In the genomic region with DNA sequence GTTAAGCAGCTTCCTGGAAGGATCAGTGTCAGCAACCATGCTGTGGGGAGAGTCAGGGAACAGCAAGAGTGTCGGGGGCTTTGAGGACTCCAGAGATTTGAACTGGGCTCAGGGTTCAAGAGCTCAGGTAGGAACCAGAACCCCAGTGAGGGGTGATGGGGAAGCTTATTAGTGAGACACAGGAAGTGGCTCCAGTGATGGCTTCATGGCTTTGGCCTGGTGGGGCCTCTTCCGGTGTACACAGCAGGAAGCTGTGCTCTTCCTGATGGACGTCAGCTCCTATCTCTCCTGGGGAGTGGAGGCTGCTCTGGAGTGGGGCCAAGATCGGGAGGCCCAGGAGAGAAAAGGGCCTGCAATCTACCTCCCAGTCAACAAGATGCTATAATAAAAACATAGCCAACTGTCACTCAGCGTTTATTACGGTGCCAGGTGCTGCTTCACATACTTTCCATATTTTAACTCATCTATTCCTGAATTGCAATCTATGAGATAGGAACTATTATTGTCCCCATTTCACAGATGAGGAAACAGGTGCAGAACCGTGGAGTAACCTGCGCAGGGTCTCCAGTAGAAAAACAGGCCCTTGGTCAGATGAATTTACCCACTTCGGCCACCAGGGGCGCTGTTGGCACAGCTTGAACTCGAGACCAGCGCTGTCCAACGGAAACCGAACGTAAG, we compare ENCODE assay signal across 8 cellular contexts.
DNase-seq lines count a peak whose midpoint lies in the region; ATAC-seq and TF ChIP-seq lines count a peak whose summit lies in the region.

No MANE protein-coding gene starts in this region.

- no peak overlapping the region for H3K4me3 ChIP-seq in BE2C (ENCODE audit: low read depth, low read length)
- H3K4me3 ChIP-seq in NT2/D1 (ENCODE audit: insufficient read length, low read depth): no peak overlapping the region
- no peak overlapping the region for H3K4me3 ChIP-seq in neural cell (ENCODE audit: low read length)
- H3K4me3 ChIP-seq in tibial nerve: no peak overlapping the region

- no peaks in the 10 kb centered on the region for H3K36me3 ChIP-seq in BE2C
- H3K36me3 ChIP-seq in NT2/D1 (ENCODE audit: insufficient read depth, insufficient read length, low read length): no peaks in the 10 kb centered on the region
- H3K36me3 ChIP-seq in neural cell (ENCODE audit: insufficient read depth, low read length): no peaks in the 10 kb centered on the region
- no peaks in the 10 kb centered on the region for H3K36me3 ChIP-seq in tibial nerve

- H3K9me2 ChIP-seq in neural cell (ENCODE audit: insufficient read depth, low read length): no peaks in the 10 kb centered on the region

- TF ChIP-seq EP300 in neural cell (conservative IDR thresholded peaks at IDR 0.05; ENCODE audit: poor library complexity, severe bottlenecking): no peak
- TF ChIP-seq EP300 in tibial nerve (IDR thresholded peaks at IDR 0.05): no peak

- TF ChIP-seq CTCF in BE2C (IDR thresholded peaks at IDR 0.05; ENCODE audit: low read depth, low read length) (peak; percentile 94), neural cell (IDR thresholded peaks at IDR 0.05; ENCODE audit: poor library complexity, severe bottlenecking) (peak; percentile 73), tibial nerve (IDR thresholded peaks at IDR 0.05) (peak; percentile 80 to 88 (median 85))

- DNase-seq in BE2C: peak; percentile 75
- DNase-seq in NT2/D1 (ENCODE audit: low read depth, low spot score): peak; percentile 54
- DNase-seq in activated T-cell treated with anti-CD3 and anti-CD28 coated beads for 48 hours (ENCODE audit: low read depth): peak; percentile 55
- DNase-seq in fibroblast of gingiva (ENCODE audit: low read depth): peak; percentile 36
- peak; percentile 48 to 60 for DNase-seq in tibial nerve (ENCODE audit: low spot score in 2 of 2)

- WGBS in tibial nerve, 2 donors: 31 to 35% methylated on average over 15 of the region's 15 CpGs

- peak; percentile 69 for TF ChIP-seq RAD21 in neural cell (conservative IDR thresholded peaks at IDR 0.05)

- ATAC-seq in GM19351 (IDR thresholded peaks at IDR 0.05; ENCODE audit: unreplicated experiment): peak; percentile 76
- ATAC-seq in GM18519 (IDR thresholded peaks at IDR 0.05; ENCODE audit: low FRiP score, unreplicated experiment): no peak

- H3K79me2 ChIP-seq in neural cell (replicated peaks; ENCODE audit: insufficient read depth, low read length): no peaks in the 10 kb centered on the region

- H2AFZ ChIP-seq in neural cell (ENCODE audit: low read depth, low read length): no peak overlapping the region

- H3F3A ChIP-seq in neural cell (ENCODE audit: insufficient read depth, low read length, poor library complexity, severe bottlenecking): no peaks in the 10 kb centered on the region

- no peak overlapping the region for H3K27ac ChIP-seq in neural cell (ENCODE audit: low read length)
- H3K27ac ChIP-seq in tibial nerve: no peak overlapping the region

- H3K4me2 ChIP-seq in neural cell (ENCODE audit: low read length): no peak overlapping the region

- H3K9me3 ChIP-seq in BE2C (no peaks in the 10 kb centered on the region), NT2/D1 (ENCODE audit: insufficient read depth, low read length) (no peaks in the 10 kb centered on the region), neural cell (ENCODE audit: low read length) (no peaks in the 10 kb centered on the region), tibial nerve (no peaks in the 10 kb centered on the region)

- H4K20me1 ChIP-seq in neural cell (ENCODE audit: insufficient read depth): no peaks in the 10 kb centered on the region

- H3K4me1 ChIP-seq in BE2C (peaks cover 37% of the 10 kb centered on the region), NT2/D1 (ENCODE audit: insufficient read depth, insufficient read length) (peaks cover 8% of the 10 kb centered on the region), tibial nerve (peaks cover 0 to 12% (median 0%) of the 10 kb centered on the region in 4 donors)

- H3K27me3 ChIP-seq in BE2C: no peaks in the 10 kb centered on the region
- H3K27me3 ChIP-seq in NT2/D1 (ENCODE audit: insufficient read depth, insufficient read length): no peaks in the 10 kb centered on the region
- H3K27me3 ChIP-seq in neural cell (ENCODE audit: insufficient read depth, low read depth, low read length): no peaks in the 10 kb centered on the region
- H3K27me3 ChIP-seq in tibial nerve: peaks cover 0 to 36% of the 10 kb centered on the region in 2 donors

- H3K9ac ChIP-seq in NT2/D1 (ENCODE audit: insufficient read length, low read depth) (no peak overlapping the region), neural cell (ENCODE audit: low read length) (no peak overlapping the region)

- no peak for TF ChIP-seq POLR2A in tibial nerve (IDR thresholded peaks at IDR 0.05)

TF ChIP-seq in neural cell, 6 proteins besides CTCF, POLR2A, EP300 and RAD21:
- TF ChIP-seq EZH2 (IDR thresholded peaks at IDR 0.05; ENCODE audit: borderline replicate concordance, insufficient read depth, low read length, poor library complexity, severe bottlenecking): no peak
- no peak for TF ChIP-seq POLR2AphosphoS5 (IDR thresholded peaks at IDR 0.05)
- TF ChIP-seq MXI1 (conservative IDR thresholded peaks at IDR 0.05; ENCODE audit: poor library complexity, severe bottlenecking): no peak
- TF ChIP-seq, protein P1, sequence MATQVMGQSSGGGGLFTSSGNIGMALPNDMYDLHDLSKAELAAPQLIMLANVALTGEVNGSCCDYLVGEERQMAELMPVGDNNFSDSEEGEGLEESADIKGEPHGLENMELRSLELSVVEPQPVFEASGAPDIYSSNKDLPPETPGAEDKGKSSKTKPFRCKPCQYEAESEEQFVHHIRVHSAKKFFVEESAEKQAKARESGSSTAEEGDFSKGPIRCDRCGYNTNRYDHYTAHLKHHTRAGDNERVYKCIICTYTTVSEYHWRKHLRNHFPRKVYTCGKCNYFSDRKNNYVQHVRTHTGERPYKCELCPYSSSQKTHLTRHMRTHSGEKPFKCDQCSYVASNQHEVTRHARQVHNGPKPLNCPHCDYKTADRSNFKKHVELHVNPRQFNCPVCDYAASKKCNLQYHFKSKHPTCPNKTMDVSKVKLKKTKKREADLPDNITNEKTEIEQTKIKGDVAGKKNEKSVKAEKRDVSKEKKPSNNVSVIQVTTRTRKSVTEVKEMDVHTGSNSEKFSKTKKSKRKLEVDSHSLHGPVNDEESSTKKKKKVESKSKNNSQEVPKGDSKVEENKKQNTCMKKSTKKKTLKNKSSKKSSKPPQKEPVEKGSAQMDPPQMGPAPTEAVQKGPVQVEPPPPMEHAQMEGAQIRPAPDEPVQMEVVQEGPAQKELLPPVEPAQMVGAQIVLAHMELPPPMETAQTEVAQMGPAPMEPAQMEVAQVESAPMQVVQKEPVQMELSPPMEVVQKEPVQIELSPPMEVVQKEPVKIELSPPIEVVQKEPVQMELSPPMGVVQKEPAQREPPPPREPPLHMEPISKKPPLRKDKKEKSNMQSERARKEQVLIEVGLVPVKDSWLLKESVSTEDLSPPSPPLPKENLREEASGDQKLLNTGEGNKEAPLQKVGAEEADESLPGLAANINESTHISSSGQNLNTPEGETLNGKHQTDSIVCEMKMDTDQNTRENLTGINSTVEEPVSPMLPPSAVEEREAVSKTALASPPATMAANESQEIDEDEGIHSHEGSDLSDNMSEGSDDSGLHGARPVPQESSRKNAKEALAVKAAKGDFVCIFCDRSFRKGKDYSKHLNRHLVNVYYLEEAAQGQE (IDR thresholded peaks at IDR 0.05; ENCODE audit: borderline replicate concordance): no peak
- TF ChIP-seq SMC3 (conservative IDR thresholded peaks at IDR 0.05; ENCODE audit: poor library complexity): peak; percentile 63
- TF ChIP-seq TAF1 (IDR thresholded peaks at IDR 0.05; ENCODE audit: low read depth): no peak
